1 cellular context compared by ENCODE assay signal in the genomic region with DNA sequence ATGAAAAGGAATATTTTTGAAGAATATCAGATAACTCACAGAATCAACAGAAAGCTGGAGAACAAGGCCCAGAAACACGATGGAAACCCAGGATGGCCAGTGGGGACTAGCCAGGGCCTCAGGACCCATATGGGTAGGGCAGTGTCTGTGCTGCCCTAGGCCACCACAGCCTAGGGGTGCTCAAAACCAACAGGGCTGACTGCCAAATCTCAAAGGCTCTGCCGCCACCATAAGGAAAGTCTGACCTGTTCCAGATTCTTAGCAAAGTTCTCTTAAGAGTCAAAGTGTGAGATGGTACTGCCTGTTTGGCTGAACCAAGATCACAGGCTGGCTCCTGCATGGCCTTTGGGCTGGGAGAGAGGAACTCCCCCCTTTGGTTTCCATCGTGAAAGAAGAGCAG.
TF ChIP-seq lines count a peak whose summit lies in the region.

No MANE protein-coding gene starts in this region.

TF ChIP-seq in H1, 55 proteins besides CTCF, POLR2A, EP300 and RAD21 (continued from another document):
- TF ChIP-seq, protein P1, sequence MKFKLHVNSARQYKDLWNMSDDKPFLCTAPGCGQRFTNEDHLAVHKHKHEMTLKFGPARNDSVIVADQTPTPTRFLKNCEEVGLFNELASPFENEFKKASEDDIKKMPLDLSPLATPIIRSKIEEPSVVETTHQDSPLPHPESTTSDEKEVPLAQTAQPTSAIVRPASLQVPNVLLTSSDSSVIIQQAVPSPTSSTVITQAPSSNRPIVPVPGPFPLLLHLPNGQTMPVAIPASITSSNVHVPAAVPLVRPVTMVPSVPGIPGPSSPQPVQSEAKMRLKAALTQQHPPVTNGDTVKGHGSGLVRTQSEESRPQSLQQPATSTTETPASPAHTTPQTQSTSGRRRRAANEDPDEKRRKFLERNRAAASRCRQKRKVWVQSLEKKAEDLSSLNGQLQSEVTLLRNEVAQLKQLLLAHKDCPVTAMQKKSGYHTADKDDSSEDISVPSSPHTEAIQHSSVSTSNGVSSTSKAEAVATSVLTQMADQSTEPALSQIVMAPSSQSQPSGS (IDR thresholded peaks at IDR 0.05; ENCODE audit: low read length), result no peak
- TF ChIP-seq SIN3A (conservative IDR thresholded peaks at IDR 0.05 in 1 of 2, IDR thresholded peaks at IDR 0.05 in 1 of 2; ENCODE audit: low read depth in 1 of 2, low read length in 2 of 2), result no peak
- no peak for TF ChIP-seq SP2 (IDR thresholded peaks at IDR 0.05; ENCODE audit: low read length)
- no peak for TF ChIP-seq SP4 (IDR thresholded peaks at IDR 0.05; ENCODE audit: low read length)
- TF ChIP-seq, protein P2, sequence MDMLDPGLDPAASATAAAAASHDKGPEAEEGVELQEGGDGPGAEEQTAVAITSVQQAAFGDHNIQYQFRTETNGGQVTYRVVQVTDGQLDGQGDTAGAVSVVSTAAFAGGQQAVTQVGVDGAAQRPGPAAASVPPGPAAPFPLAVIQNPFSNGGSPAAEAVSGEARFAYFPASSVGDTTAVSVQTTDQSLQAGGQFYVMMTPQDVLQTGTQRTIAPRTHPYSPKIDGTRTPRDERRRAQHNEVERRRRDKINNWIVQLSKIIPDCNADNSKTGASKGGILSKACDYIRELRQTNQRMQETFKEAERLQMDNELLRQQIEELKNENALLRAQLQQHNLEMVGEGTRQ (IDR thresholded peaks at IDR 0.05; ENCODE audit: low read length), result no peak
- TF ChIP-seq EGR1 (IDR thresholded peaks at IDR 0.05; ENCODE audit: borderline replicate concordance, low read depth, low read length), result no peak
